9 cellular contexts compared by ENCODE assay signal in genomic region chr15:40115106-40115505, GRCh38. TPM values are rescaled to one million over a fixed set of nuclear protein-coding genes. Genes with fewer than 3 reads are reported as not detected.
A peak's percentile ranks its signal among the peaks of the same experiment; 100 is the strongest.
DNase-seq lines count a peak whose midpoint lies in the region; ATAC-seq, FAIRE-seq and TF ChIP-seq lines count a peak whose summit lies in the region.
"Not testable (repeated sequence)": the region's sequence is repeated elsewhere in the genome, so short reads cannot be mapped to it uniquely, and the experiment has no call there.
"Had no signal": no experiment of that assay in that cellular context is flagged by ENCODE, and none has a peak within 500 bp of the region (broad histone marks: within the 10 kb centered on the region; RNA-seq: fewer than 3 reads in every experiment).

No MANE protein-coding gene starts in this region.

- not testable (repeated sequence) for TF ChIP-seq EP300 in GM12878 (IDR thresholded peaks at IDR 0.05; ENCODE audit: borderline replicate concordance in 1 of 2, control insufficient read depth in 1 of 2, low read depth in 2 of 2, low read length in 2 of 2)

- not testable (repeated sequence) for H3K9me3 ChIP-seq in DND-41 (ENCODE audit: insufficient read depth, low read length, severe bottlenecking); KOPT-K1 (ENCODE audit: insufficient read depth, low read length, poor library complexity, severe bottlenecking); OCI-LY3 (ENCODE audit: insufficient read depth, low read length); GM12878 (replicated peaks; ENCODE audit: control insufficient read depth, insufficient read depth, low read length)

- peaks cover 16% of the 10 kb centered on the region for H3K4me1 Mint-ChIP-seq in activated CD4-positive, alpha-beta T cell treated with anti-CD3 and anti-CD28 coated beads for 36 hours
- peaks cover 12% of the 10 kb centered on the region for H3K4me1 Mint-ChIP-seq in activated T-helper 17 cell treated with anti-CD3 and anti-CD28 coated beads, Interleukin-2, amount 50 U/mL, for 72 hours
- H3K4me1 Mint-ChIP-seq in naive B cell: peaks cover 19 to 39% (median 31%) of the 10 kb centered on the region in 3 donors
- peaks cover 37% of the 10 kb centered on the region for H3K4me1 Mint-ChIP-seq in stimulated activated memory B cell treated with anti-CD40 and anti-IgM and Interleukin-4, amounts not matched to agents 10 μg/mL and 1 μg/mL and 100 μg/mL, for 72 hours

- not testable (repeated sequence) for H3K36me3 Mint-ChIP-seq in activated CD4-positive, alpha-beta T cell treated with anti-CD3 and anti-CD28 coated beads for 36 hours (ENCODE audit: low read depth); activated T-helper 17 cell treated with anti-CD3 and anti-CD28 coated beads, Interleukin-2, amount 50 U/mL, for 72 hours (ENCODE audit: low read depth); naive B cell; stimulated activated memory B cell treated with anti-CD40 and anti-IgM and Interleukin-4, amounts not matched to agents 10 μg/mL and 1 μg/mL and 100 μg/mL, for 72 hours

- H3K27ac ChIP-seq in DND-41 (ENCODE audit: low read length): peak overlapping the region; percentile 93
- H3K27ac ChIP-seq in KOPT-K1 (ENCODE audit: low read depth, low read length, poor library complexity, severe bottlenecking): peak overlapping the region; percentile 63
- H3K27ac ChIP-seq in OCI-LY3 (ENCODE audit: low read length): peak overlapping the region; percentile 61
- H3K27ac ChIP-seq in GM12878 (ENCODE audit: control insufficient read depth, insufficient read depth): peak overlapping the region; percentile 69; the same call in 1 of the 2 replicates

- CTCF ChIA-PET in activated CD4-positive, alpha-beta T cell treated with anti-CD3 and anti-CD28 coated beads for 36 hours (lab: Charles Lee): interaction anchor here (0.6 to 3.6 kb wide), 7 partner anchors 9 to 160 kb away, joined by 3 to 18 read pairs (median 5); no protein-coding TSS in a partner anchor
- CTCF ChIA-PET in GM12878 (lab: Yijun Ruan, JAX): interaction anchor here (0.7 to 4.4 kb wide), 15 partner anchors 10 to 193 kb away, joined by 3 to 72 read pairs (median 5); partner anchors contain the start of genes PLCB2 and SRP14

- peak overlapping the region; percentile 62 for H3K9ac ChIP-seq in DND-41 (ENCODE audit: low read depth, low read length)
- H3K9ac ChIP-seq in OCI-LY3 (ENCODE audit: low read length): not testable (repeated sequence)
- H3K9ac ChIP-seq in GM12878 (ENCODE audit: control insufficient read depth, insufficient read depth, low read length): peak overlapping the region; percentile 37; the same call in 1 of the 2 replicates

- peak overlapping the region; percentile 34 for H3K27ac Mint-ChIP-seq in activated CD4-positive, alpha-beta T cell treated with anti-CD3 and anti-CD28 coated beads for 36 hours
- not testable (repeated sequence) for H3K27ac Mint-ChIP-seq in activated T-helper 17 cell treated with anti-CD3 and anti-CD28 coated beads, Interleukin-2, amount 50 U/mL, for 72 hours
- H3K27ac Mint-ChIP-seq in naive B cell: peak overlapping the region in 4 of 6 donors; percentile 87 to 97 (median 94)
- peak overlapping the region; percentile 59 for H3K27ac Mint-ChIP-seq in stimulated activated memory B cell treated with anti-CD40 and anti-IgM and Interleukin-4, amounts not matched to agents 10 μg/mL and 1 μg/mL and 100 μg/mL, for 72 hours

- SMC1A ChIA-PET in GM12878 (lab: Charles Lee; ENCODE audit: uncharacterized antibody, unreplicated experiment): interaction anchor here (0.7 to 29.7 kb wide), 11 partner anchors 9 to 1598 kb away, joined by 3 to 1082 read pairs (median 8); partner anchors contain the start of genes BUB1B and SRP14

- TF ChIP-seq POLR2A in GM12878 (IDR thresholded peaks at IDR 0.05; ENCODE audit: low read depth, low read length): not testable (repeated sequence)

- 97% methylated on average over 14 of the region's 14 CpGs for WGBS in GM12878 (ENCODE audit: insufficient coverage, insufficient replicate concordance, low lambda C conversion rate, missing lambda C conversion rate)

- intact Hi-C loops in activated CD4-positive, alpha-beta T cell treated with anti-CD3 and anti-CD28 coated beads for 36 hours (cut with DNase I, micrococcal nuclease); GM12878 (cut with micrococcal nuclease; ENCODE audit: unreplicated experiment): not testable (repeated sequence)

- H2AFZ ChIP-seq in DND-41 (ENCODE audit: low read depth, low read length): peak overlapping the region; percentile 76; the same call in 1 of the 2 replicates
- not testable (repeated sequence) for H2AFZ ChIP-seq in OCI-LY3 (ENCODE audit: low read depth, low read length); GM12878 (ENCODE audit: control insufficient read depth, low read depth, low read length)

- in situ Hi-C loops in GM12878 (cut with MboI): not testable (repeated sequence)

- not testable (repeated sequence) for FAIRE-seq in GM12878 (lab: Jason Lieb, UNC)

- TF ChIP-seq RAD21 in GM12878 (IDR thresholded peaks at IDR 0.05; ENCODE audit: insufficient read depth, low read depth, low read length): not testable (repeated sequence)

- not testable (repeated sequence) for H3K4me3 Mint-ChIP-seq in activated CD4-positive, alpha-beta T cell treated with anti-CD3 and anti-CD28 coated beads for 36 hours; stimulated activated memory B cell treated with anti-CD40 and anti-IgM and Interleukin-4, amounts not matched to agents 10 μg/mL and 1 μg/mL and 100 μg/mL, for 72 hours
- peak overlapping the region; percentile 46 for H3K4me3 Mint-ChIP-seq in activated T-helper 17 cell treated with anti-CD3 and anti-CD28 coated beads, Interleukin-2, amount 50 U/mL, for 72 hours
- H3K4me3 Mint-ChIP-seq in naive B cell: peak overlapping the region in 1 of 8 donors; percentile 72

- H3K4me2 ChIP-seq in DND-41 (ENCODE audit: insufficient read depth, low read length) (peak overlapping the region; percentile 58), OCI-LY3 (ENCODE audit: low read length) (peak overlapping the region; percentile 69), GM12878 (ENCODE audit: control insufficient read depth, insufficient read depth) (peak overlapping the region; percentile 81; the same call in 1 of the 2 replicates)

- TF ChIP-seq CTCF in DND-41 (IDR thresholded peaks at IDR 0.05; ENCODE audit: borderline replicate concordance, extremely low read depth, low read length, poor library complexity, severe bottlenecking); OCI-LY3 (IDR thresholded peaks at IDR 0.05; ENCODE audit: low read depth, low read length); GM12878 (IDR thresholded peaks at IDR 0.05 in 2 of 3, conservative IDR thresholded peaks at IDR 0.05 in 1 of 3; ENCODE audit: control insufficient read depth in 2 of 3, extremely low read depth in 1 of 3, insufficient read depth in 1 of 3, low read depth in 3 of 3, low read length in 3 of 3): not testable (repeated sequence)

- H4K20me1 ChIP-seq in DND-41 (ENCODE audit: insufficient read depth, low read length); OCI-LY3 (ENCODE audit: insufficient read depth, low read length); GM12878 (ENCODE audit: control insufficient read depth, insufficient read depth): not testable (repeated sequence)

- not testable (repeated sequence) for H3K79me2 ChIP-seq in DND-41 (ENCODE audit: insufficient read depth, low read length); OCI-LY3 (ENCODE audit: low read length); GM12878 (ENCODE audit: control insufficient read depth, insufficient read depth, low read length)

- not testable (repeated sequence) for H3K27me3 ChIP-seq in DND-41 (ENCODE audit: insufficient read depth, low read length, poor library complexity); OCI-LY3 (ENCODE audit: low read depth, low read length); GM12878 (replicated peaks in 1 of 2; ENCODE audit: control insufficient read depth in 2 of 2, insufficient read depth in 2 of 2, low read length in 1 of 2)

- RAD21 ChIA-PET in GM12878 (lab: Charles Lee; ENCODE audit: unreplicated experiment): interaction anchor here (0.6 to 24.6 kb wide), 13 partner anchors 9 to 1456 kb away, joined by 3 to 903 read pairs (median 4); partner anchors contain the start of gene BUB1B

- not testable (repeated sequence) for H3K27me3 Mint-ChIP-seq in activated CD4-positive, alpha-beta T cell treated with anti-CD3 and anti-CD28 coated beads for 36 hours; activated T-helper 17 cell treated with anti-CD3 and anti-CD28 coated beads, Interleukin-2, amount 50 U/mL, for 72 hours; naive B cell; stimulated activated memory B cell treated with anti-CD40 and anti-IgM and Interleukin-4, amounts not matched to agents 10 μg/mL and 1 μg/mL and 100 μg/mL, for 72 hours

- POLR2A ChIA-PET in activated CD4-positive, alpha-beta T cell treated with anti-CD3 and anti-CD28 coated beads for 36 hours (lab: Charles Lee): interaction anchor here (0.9 kb wide), 1 partner anchor 8 kb away, joined by 5 read pairs; no protein-coding TSS in a partner anchor
- POLR2A ChIA-PET in GM12878 (lab: Charles Lee): interaction anchor here (0.6 to 3.5 kb wide), 8 partner anchors 9 to 75 kb away, joined by 3 to 23 read pairs (median 4); no protein-coding TSS in a partner anchor

- H3K9me3 Mint-ChIP-seq in activated CD4-positive, alpha-beta T cell treated with anti-CD3 and anti-CD28 coated beads for 36 hours (ENCODE audit: low read depth); activated T-helper 17 cell treated with anti-CD3 and anti-CD28 coated beads, Interleukin-2, amount 50 U/mL, for 72 hours; naive B cell; stimulated activated memory B cell treated with anti-CD40 and anti-IgM and Interleukin-4, amounts not matched to agents 10 μg/mL and 1 μg/mL and 100 μg/mL, for 72 hours: not testable (repeated sequence)

- not testable (repeated sequence) for H3K4me3 ChIP-seq in DND-41 (ENCODE audit: low read depth in 1 of 2, low read length in 2 of 2); OCI-LY3 (ENCODE audit: low read length); GM12878

- not testable (repeated sequence) for DNase-seq in DND-41; activated CD4-positive, alpha-beta T cell treated with anti-CD3 and anti-CD28 coated beads for 36 hours; GM12878 (ENCODE audit: low read depth, low spot score); naive B cell

- not testable (repeated sequence) for H3K36me3 ChIP-seq in DND-41 (ENCODE audit: insufficient read depth, low read length); KOPT-K1 (ENCODE audit: insufficient read depth, low read length); OCI-LY3 (replicated peaks; ENCODE audit: low read depth, low read length); GM12878 (ENCODE audit: control insufficient read depth in 2 of 2, insufficient read depth in 2 of 2, low read length in 1 of 2)

- H3K4me1 ChIP-seq in DND-41 (ENCODE audit: insufficient read depth, low read length) (peaks cover 37% of the 10 kb centered on the region), OCI-LY3 (ENCODE audit: low read length) (peaks cover 35% of the 10 kb centered on the region), GM12878 (ENCODE audit: control insufficient read depth, insufficient read depth, low read length) (peaks cover 30% of the 10 kb centered on the region)

- not testable (repeated sequence) for ATAC-seq in DND-41 (ENCODE audit: insufficient read depth, low read depth); activated CD4-positive, alpha-beta T cell treated with anti-CD3 and anti-CD28 coated beads for 36 hours; activated T-helper 17 cell treated with anti-CD3 and anti-CD28 coated beads, Interleukin-2, amount 50 U/mL, for 72 hours (replicated peaks); GM12878; naive B cell (ENCODE audit: low read depth in 2 of 2); stimulated activated memory B cell treated with anti-CD40 and anti-IgM and Interleukin-4, amounts not matched to agents 10 μg/mL and 1 μg/mL and 100 μg/mL, for 72 hours

- not testable (repeated sequence) for BruUV-seq in GM12878 (replicated peaks; lab: Mats Ljungman, UMichigan)

RNA-seq across cellular contexts. Expression of gene BMF, which starts 6.4 kb away (rescaled TPM):
- 1 to 10 TPM; 7.6 to 8.4 TPM for total RNA-seq in activated CD4-positive, alpha-beta T cell treated with anti-CD3 and anti-CD28 coated beads for 36 hours
- total RNA-seq in activated T-helper 17 cell treated with anti-CD3 and anti-CD28 coated beads, Interleukin-2, amount 50 U/mL, for 72 hours: 10 to 100 TPM in 1 of 2 donors, 1 to 10 TPM in 1; 3.2 to 19.3 TPM
- total RNA-seq in GM12878 (2013; cell fraction: nucleolus; rRNA removed): 43.4 and 50.5 TPM in 2 replicates
- 17.3 and 19.2 TPM in 2 replicates for total RNA-seq in GM12878 (2014; rRNA removed)
- total RNA-seq in GM12878 (2014; rRNA removed; fragmentation: Illumina TruSeq; extraction: Trizol): 16.4 and 20.1 TPM in 2 replicates
- total RNA-seq in GM12878 (2021): 34.9 and 35.7 TPM in 2 replicates
- polyA plus RNA-seq in GM12878 (2011; ENCODE audit: low read depth): 20.0 TPM
- polyA plus RNA-seq in GM12878 (2011; rRNA removed): 14.7 and 22.1 TPM in 2 replicates
- 27.1 and 27.9 TPM in 2 replicates for polyA plus RNA-seq in GM12878 (2011; cell fraction: cytosol; rRNA removed)
- polyA plus RNA-seq in GM12878 (2011; cell fraction: nucleus; rRNA removed): 24.6 and 24.9 TPM in 2 replicates
- polyA plus RNA-seq in GM12878 (2012): 26.9 and 30.0 TPM in 2 replicates
- 17.4 and 23.8 TPM in 2 replicates for polyA plus RNA-seq in GM12878 (2014; fragmentation: Illumina TruSeq; extraction: Trizol)
- 1 to 10 TPM in 1 of 2 experiments, under 1 TPM in 1; 0.82 to 1.3 TPM for polyA plus RNA-seq in GM12878 (2014; fragmentation: Nextera tagmentation; extraction: Ambion mirVana)
- polyA plus RNA-seq in GM12878 (2014; rRNA removed): 26.8 and 27.5 TPM in 2 replicates
- 1 to 10 TPM; 4.0 to 4.2 TPM for polyA plus RNA-seq in GM12878 (2016; fragmentation: Nextera tagmentation; extraction: Ambion mirVana)
- 21.4 and 35.2 TPM in 2 replicates for polyA minus RNA-seq in GM12878 (2011; rRNA and poly(A)+ RNA removed)
- 8.8 and 9.4 TPM in 2 replicates for polyA minus RNA-seq in GM12878 (2011; cell fraction: cytosol; rRNA and poly(A)+ RNA removed)
- 9.3 and 14.4 TPM in 2 replicates for polyA minus RNA-seq in GM12878 (2011; cell fraction: nucleus; rRNA and poly(A)+ RNA removed)
- 1 to 10 TPM in 5 of 6 donors, under 1 TPM in 1; 0.66 to 7.7 (median 5.5) TPM for polyA plus RNA-seq in naive B cell (ENCODE audit: low read depth in 6 of 6)
- total RNA-seq: MCF 10A had no signal

RNA-seq across cellular contexts. Expression of gene BUB1B, which starts 45.8 kb away (rescaled TPM):
- total RNA-seq in activated CD4-positive, alpha-beta T cell treated with anti-CD3 and anti-CD28 coated beads for 36 hours: 10 to 100 TPM; 95.3 to 99.5 TPM
- 10 to 100 TPM; 85.7 to 99.5 TPM for total RNA-seq in activated T-helper 17 cell treated with anti-CD3 and anti-CD28 coated beads, Interleukin-2, amount 50 U/mL, for 72 hours
- total RNA-seq in GM12878 (2013; cell fraction: nucleolus; rRNA removed): 142 and 156 TPM in 2 replicates
- total RNA-seq in GM12878 (2014; rRNA removed) (78.9 and 95.3 TPM in 2 replicates), GM12878 (2014; rRNA removed; fragmentation: Illumina TruSeq; extraction: Trizol) (92.6 and 95.4 TPM in 2 replicates), GM12878 (2021) (71.6 and 78.4 TPM in 2 replicates)
- polyA plus RNA-seq in GM12878 (2011; ENCODE audit: low read depth): 29.4 TPM
- polyA plus RNA-seq in GM12878 (2011; rRNA removed) (84.4 and 105 TPM in 2 replicates), GM12878 (2014; fragmentation: Illumina TruSeq; extraction: Trizol) (98.6 and 126 TPM in 2 replicates), GM12878 (2014; fragmentation: Nextera tagmentation; extraction: Ambion mirVana) (10 to 100 TPM; 29.1 to 38.6 TPM), GM12878 (2014; rRNA removed) (66.7 and 79.6 TPM in 2 replicates), GM12878 (2016; fragmentation: Nextera tagmentation; extraction: Ambion mirVana) (10 to 100 TPM; 73.1 to 75.6 TPM), naive B cell (ENCODE audit: low read depth in 6 of 6) (1 to 10 TPM in 3 of 6 donors, under 1 TPM in 3; 0.30 to 3.7 (median 0.78) TPM)
- 35.8 and 36.0 TPM in 2 replicates for polyA plus RNA-seq in GM12878 (2011; cell fraction: cytosol; rRNA removed)
- polyA plus RNA-seq in GM12878 (2011; cell fraction: nucleus; rRNA removed): 97.5 and 112 TPM in 2 replicates
- polyA plus RNA-seq in GM12878 (2012): 25.4 and 35.5 TPM in 2 replicates
- 53.6 and 55.4 TPM in 2 replicates for polyA minus RNA-seq in GM12878 (2011; rRNA and poly(A)+ RNA removed)
- 18.8 and 28.1 TPM in 2 replicates for polyA minus RNA-seq in GM12878 (2011; cell fraction: cytosol; rRNA and poly(A)+ RNA removed)
- 39.4 and 86.6 TPM in 2 replicates for polyA minus RNA-seq in GM12878 (2011; cell fraction: nucleus; rRNA and poly(A)+ RNA removed)
